20 cellular contexts compared by ENCODE assay signal in the genomic region with DNA sequence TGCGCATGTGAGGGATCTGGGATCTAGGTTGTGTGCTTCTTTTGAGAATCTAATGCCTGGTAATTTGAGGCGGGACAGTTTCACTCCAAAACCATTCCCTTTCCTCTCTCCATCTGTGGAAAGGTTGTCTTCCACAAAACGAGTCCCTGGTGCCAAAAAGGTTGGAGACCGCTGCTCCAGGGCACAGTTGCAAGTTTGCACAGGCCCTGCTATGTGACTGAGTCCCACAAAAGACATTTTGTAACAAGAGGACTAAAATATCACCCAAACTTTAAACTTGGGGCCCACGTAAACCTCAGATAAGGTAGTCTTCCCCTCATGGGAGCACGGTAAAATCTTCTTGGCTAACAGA.
"Had no signal": no experiment of that assay in that cellular context is flagged by ENCODE, and none has a peak within 500 bp of the region (broad histone marks: within the 10 kb centered on the region; RNA-seq: fewer than 3 reads in every experiment).

No MANE protein-coding gene starts in this region.

- H3K36me3 ChIP-seq: colonic mucosa, thoracic aorta had no signal

- H3K27me3 ChIP-seq: colonic mucosa had no signal

- ATAC-seq: activated CD4-positive, alpha-beta T cell treated with anti-CD3 and anti-CD28 coated beads for 36 hours; activated CD8-positive, alpha-beta T cell treated with anti-CD3 and anti-CD28 coated beads, Interleukin-2, amount 10 ng/mL, durations not matched to agents 7 days and 5 days; left cardiac atrium; naive thymus-derived CD8-positive, alpha-beta T cell had no signal

- H3K27me3 Mint-ChIP-seq: activated CD4-positive, alpha-beta T cell treated with anti-CD3 and anti-CD28 coated beads for 36 hours; naive thymus-derived CD8-positive, alpha-beta T cell; stimulated activated naive CD8-positive, alpha-beta T cell treated with anti-CD3 and anti-CD28 coated beads, Interleukin-15, Interleukin-2, amounts not matched to agents 100 ng/mL and 50 ng/mL, for 24 hours had no signal

- H3K27ac ChIP-seq: colonic mucosa, VCaP had no signal

- FAIRE-seq: urothelium cell line had no signal

- H3K4me3 ChIP-seq: colonic mucosa, lung, thoracic aorta had no signal

- H3K9me3 Mint-ChIP-seq: immature natural killer cell; naive thymus-derived CD8-positive, alpha-beta T cell; stimulated activated naive CD8-positive, alpha-beta T cell treated with anti-CD3 and anti-CD28 coated beads, Interleukin-15, Interleukin-2, amounts not matched to agents 100 ng/mL and 50 ng/mL, for 24 hours had no signal

- H3K36me3 Mint-ChIP-seq: immature natural killer cell; naive thymus-derived CD8-positive, alpha-beta T cell had no signal

- H3K4me3 Mint-ChIP-seq: activated CD4-positive, alpha-beta T cell treated with anti-CD3 and anti-CD28 coated beads for 36 hours; activated CD8-positive, alpha-beta T cell treated with anti-CD3 and anti-CD28 coated beads, Interleukin-2, amount 10 ng/mL, durations not matched to agents 7 days and 5 days; immature natural killer cell; naive thymus-derived CD8-positive, alpha-beta T cell; stimulated activated naive CD8-positive, alpha-beta T cell treated with anti-CD3 and anti-CD28 coated beads, Interleukin-15, Interleukin-2, amounts not matched to agents 100 ng/mL and 50 ng/mL, for 24 hours had no signal

- H3K9me3 ChIP-seq: colonic mucosa, thoracic aorta had no signal

- DNase-seq: activated CD4-positive, alpha-beta T cell treated with anti-CD3 and anti-CD28 coated beads for 36 hours; activated CD8-positive, alpha-beta memory T cell treated with anti-CD3 and anti-CD28 coated beads, Interleukin-2, amount 50 U/mL, for 48 hours; activated CD8-positive, alpha-beta T cell treated with anti-CD3 and anti-CD28 coated beads, Interleukin-2, amount 10 ng/mL, durations not matched to agents 7 days and 5 days; activated naive CD4-positive, alpha-beta T cell; aorta; caudate nucleus; colonic mucosa; effector CD4-positive, alpha-beta T cell; erythroblast; immature natural killer cell; left cardiac atrium; naive thymus-derived CD8-positive, alpha-beta T cell; occipital lobe; stimulated activated CD4-positive, alpha-beta T cell treated with anti-CD3 and anti-CD28 coated beads, Interleukin-4, amount 100 ng/mL, for 24 hours; T-helper 9 cell had no signal

- H3K27ac Mint-ChIP-seq: activated CD4-positive, alpha-beta T cell treated with anti-CD3 and anti-CD28 coated beads for 36 hours; activated CD8-positive, alpha-beta T cell treated with anti-CD3 and anti-CD28 coated beads, Interleukin-2, amount 10 ng/mL, durations not matched to agents 7 days and 5 days; stimulated activated naive CD8-positive, alpha-beta T cell treated with anti-CD3 and anti-CD28 coated beads, Interleukin-15, Interleukin-2, amounts not matched to agents 100 ng/mL and 50 ng/mL, for 24 hours had no signal
